ENCODE assay signal across 23 cellular contexts in the genomic region with DNA sequence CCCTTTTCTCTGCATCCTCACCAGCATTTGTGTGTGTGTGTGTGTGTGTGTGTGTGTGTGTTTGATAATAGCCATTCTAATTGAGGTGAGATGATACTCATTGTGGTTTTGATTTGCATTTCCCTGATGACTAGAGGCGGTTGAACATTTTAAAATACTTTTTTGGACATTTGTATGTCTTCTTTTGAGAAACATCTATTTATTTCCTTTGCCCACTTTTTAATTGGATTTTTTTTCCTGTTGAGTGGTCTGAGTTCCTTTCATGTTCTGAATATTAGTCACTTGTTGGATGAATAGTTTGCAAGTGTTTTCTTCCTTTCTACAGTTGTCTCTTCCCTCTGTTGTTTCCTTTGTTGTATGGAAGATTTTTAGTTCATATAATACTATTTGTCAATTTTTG. TPM values are rescaled to one million over a fixed set of nuclear protein-coding genes. Genes with fewer than 3 reads are reported as not detected.
A peak's percentile ranks its signal among the peaks of the same experiment; 100 is the strongest.
DNase-seq lines count a peak whose midpoint lies in the region; ATAC-seq lines count a peak whose summit lies in the region.
"Had no signal": no experiment of that assay in that cellular context is flagged by ENCODE, and none has a peak within 500 bp of the region (broad histone marks: within the 10 kb centered on the region; RNA-seq: fewer than 3 reads in every experiment).

No MANE protein-coding gene starts in this region.

- DNase-seq in EL (peak; percentile 66), NCI-H226 (peak; percentile 39), epithelial cell of prostate (ENCODE audit: low read depth, low spot score) (no peak), renal cortical epithelial cell (ENCODE audit: low read depth) (peak; percentile 49), GM19238 (ENCODE audit: insufficient read length, low spot score) (no peak)
- DNase-seq: activated CD4-positive, CD25-positive, alpha-beta regulatory T cell treated with anti-CD3 and anti-CD28 coated beads, Interleukin-2, amount 50 U/mL, for 72 hours; activated CD8-positive, alpha-beta T cell treated with anti-CD3 and anti-CD28 coated beads for 36 hours; activated T-cell treated with anti-CD3 and anti-CD28 coated beads for 4 hours; aorta; DND-41; MG63; natural killer cell; NCI-H1105 treated with DMSO at 0.1 percent for 48 hours; NCI-H2029; Peyer's patch; stimulated activated CD4-positive, alpha-beta T cell treated with anti-CD3 and anti-CD28 coated beads, Interleukin-2, amount 100 ng/mL, for 24 hours; stomach; T-helper 17 cell had no signal

- ATAC-seq in GM19455 (IDR thresholded peaks at IDR 0.05; ENCODE audit: unreplicated experiment) (no peak), GM21360 (IDR thresholded peaks at IDR 0.05; ENCODE audit: unreplicated experiment) (no peak)
- ATAC-seq: activated CD8-positive, alpha-beta T cell treated with anti-CD3 and anti-CD28 coated beads for 36 hours; activated naive CD4-positive, alpha-beta T cell treated with anti-CD3 and anti-CD28 coated beads, Interleukin-2, amount 50 U/mL, for 72 hours; GM12878; natural killer cell; T-helper 17 cell had no signal

- peak overlapping the region; percentile 5 for H3K27ac ChIP-seq in epithelial cell of prostate
- H3K27ac ChIP-seq: Peyer's patch, stomach, tibial nerve had no signal

RNA-seq across cellular contexts. Expression of a gene that starts 54.3 kb away (rescaled TPM):
- 22.6 and 58.6 TPM in 2 replicates for total RNA-seq in renal cortical epithelial cell
- total RNA-seq: activated CD8-positive, alpha-beta T cell treated with anti-CD3 and anti-CD28 coated beads for 36 hours; activated naive CD4-positive, alpha-beta T cell treated with anti-CD3 and anti-CD28 coated beads, Interleukin-2, amount 50 U/mL, for 72 hours; natural killer cell; T-helper 17 cell had no signal

Comparison
In these comparisons a context has a peak if more than half of its experiments do, and no peak if none do; other contexts are left out.
1. DNase-seq: peak in EL (single experiment), NCI-H226 (single experiment) and renal cortical epithelial cell (single experiment); none in epithelial cell of prostate (single experiment) and GM19238 (single experiment).